In genomic region chr12:52741378-52742195, GRCh38 we compare ENCODE assay signal across 8 cellular contexts. TPM values are rescaled to one million over a fixed set of nuclear protein-coding genes. Genes with fewer than 3 reads are reported as not detected.
A peak's percentile ranks its signal among the peaks of the same experiment; 100 is the strongest.
DNase-seq lines count a peak whose midpoint lies in the region; TF ChIP-seq lines count a peak whose summit lies in the region.

No MANE protein-coding gene starts in this region.

- H3K27me3 Mint-ChIP-seq in chondrocyte (ENCODE audit: low read depth), result peaks cover 32% of the 10 kb centered on the region

- H3K4me1 Mint-ChIP-seq in chondrocyte (ENCODE audit: low read depth), result no peaks in the 10 kb centered on the region

- H3K9me3 Mint-ChIP-seq in chondrocyte (ENCODE audit: low read depth), result no peaks in the 10 kb centered on the region

- no peak overlapping the region for H3K27ac Mint-ChIP-seq in chondrocyte (ENCODE audit: unreplicated experiment)

- intact Hi-C loops in posterior vena cava (cut with DNase I), result no loop called here

- DNase-seq in G401 (ENCODE audit: low spot score), result peak; percentile 1
- DNase-seq in NCI-H226, result peak; percentile 52
- DNase-seq in activated T-cell treated with anti-CD3 and anti-CD28 coated beads for 48 hours (ENCODE audit: low read depth), result peak; percentile 40
- DNase-seq in glomerular visceral epithelial cell (ENCODE audit: extremely low spot score), result peak; percentile 60
- DNase-seq in stimulated activated CD4-positive, alpha-beta T cell treated with anti-CD3 and anti-CD28 coated beads, Interleukin-15, amount 100 ng/mL, for 48 hours (ENCODE audit: low read depth in 2 of 2), result peak; percentile 18 to 45
- no peak for DNase-seq in posterior vena cava (ENCODE audit: low spot score)
- no peak for DNase-seq in NCI-H146 treated with DMSO at 0.1 percent for 48 hours (lab: John Stamatoyannopoulos, UW; ENCODE audit: unreplicated experiment)
- DNase-seq in chondrocyte (ENCODE audit: low spot score), result no peak

- TF ChIP-seq CTCF in chondrocyte (IDR thresholded peaks at IDR 0.05), result no peak

- no peaks in the 10 kb centered on the region for H3K36me3 Mint-ChIP-seq in chondrocyte (ENCODE audit: low read depth)

- H3K4me3 Mint-ChIP-seq in chondrocyte (ENCODE audit: unreplicated experiment), result no peak overlapping the region

- in situ Hi-C loops in G401 (cut with HindIII; ENCODE audit: low sequenced_read_pairs), result no loop called here

RNA-seq across cellular contexts. Expression of gene KRT76, which starts 35.6 kb away (rescaled TPM):
- total RNA-seq in G401 (2014; rRNA removed; shearing (Covaris generic)), result not detected in 2 replicates
- not detected for total RNA-seq in posterior vena cava
- total RNA-seq in chondrocyte, result not detected in 3 replicates

RNA-seq across cellular contexts. Expression of gene KRT77, which starts 38.3 kb away (rescaled TPM):
- not detected in 2 replicates for total RNA-seq in G401 (2014; rRNA removed; shearing (Covaris generic))
- total RNA-seq in posterior vena cava (not detected), chondrocyte (not detected in 3 replicates)

RNA-seq across cellular contexts. Expression of gene KRT3, which starts 54.3 kb away (rescaled TPM):
- total RNA-seq in G401 (2014; rRNA removed; shearing (Covaris generic)), result not detected in 2 replicates
- not detected for total RNA-seq in posterior vena cava
- total RNA-seq in chondrocyte, result not detected in 3 replicates

Comparison
In these comparisons a context has a peak if more than half of its experiments do, and no peak if none do; other contexts are left out.
1. DNase-seq: peak in G401 (single experiment), NCI-H226 (single experiment), activated T-cell treated with anti-CD3 and anti-CD28 coated beads for 48 hours (single experiment), glomerular visceral epithelial cell (single experiment) and stimulated activated CD4-positive, alpha-beta T cell treated with anti-CD3 and anti-CD28 coated beads, Interleukin-15, amount 100 ng/mL, for 48 hours (2 of 2); none in posterior vena cava (single experiment), NCI-H146 treated with DMSO at 0.1 percent for 48 hours (single experiment) and chondrocyte (single experiment).